8 cellular contexts compared by ENCODE assay signal in the genomic region with DNA sequence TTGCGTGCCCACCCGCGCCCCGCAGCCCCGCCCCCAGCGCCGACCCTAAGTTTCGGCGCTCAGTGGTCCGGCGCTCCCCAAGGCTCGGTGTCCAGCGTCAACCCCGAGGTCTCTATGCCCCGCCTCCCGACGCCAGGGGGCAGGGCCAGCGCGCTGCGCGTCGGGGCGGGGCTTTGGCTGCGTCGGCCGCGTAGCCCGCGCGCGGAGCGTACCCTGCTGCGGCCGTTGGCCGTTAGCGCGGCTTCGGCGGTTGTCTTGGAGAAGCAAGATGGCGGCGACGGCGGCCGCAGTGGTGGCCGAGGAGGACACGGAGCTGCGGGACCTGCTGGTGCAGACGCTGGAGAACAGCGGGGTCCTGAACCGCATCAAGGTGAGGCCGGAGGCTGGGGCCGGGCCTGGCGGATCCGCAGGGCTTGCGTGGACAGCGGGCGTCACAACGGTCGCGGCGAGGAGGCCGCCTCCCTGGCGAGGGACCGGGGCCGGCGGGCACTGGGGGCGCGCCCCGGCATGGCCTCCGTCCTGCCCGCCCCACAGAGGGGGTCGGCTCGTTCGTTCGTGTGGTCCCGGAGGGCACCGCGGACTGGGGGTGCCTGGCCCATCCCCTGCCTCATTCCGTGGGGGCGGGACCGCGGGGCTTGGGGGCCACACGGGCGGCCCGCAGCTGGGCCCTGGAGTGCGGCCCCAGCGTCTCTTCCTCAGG. TPM values are rescaled to one million over a fixed set of nuclear protein-coding genes. Genes with fewer than 3 reads are reported as not detected.
DNase-seq lines count a peak whose midpoint lies in the region; TF ChIP-seq lines count a peak whose summit lies in the region.

A gene with protein sequence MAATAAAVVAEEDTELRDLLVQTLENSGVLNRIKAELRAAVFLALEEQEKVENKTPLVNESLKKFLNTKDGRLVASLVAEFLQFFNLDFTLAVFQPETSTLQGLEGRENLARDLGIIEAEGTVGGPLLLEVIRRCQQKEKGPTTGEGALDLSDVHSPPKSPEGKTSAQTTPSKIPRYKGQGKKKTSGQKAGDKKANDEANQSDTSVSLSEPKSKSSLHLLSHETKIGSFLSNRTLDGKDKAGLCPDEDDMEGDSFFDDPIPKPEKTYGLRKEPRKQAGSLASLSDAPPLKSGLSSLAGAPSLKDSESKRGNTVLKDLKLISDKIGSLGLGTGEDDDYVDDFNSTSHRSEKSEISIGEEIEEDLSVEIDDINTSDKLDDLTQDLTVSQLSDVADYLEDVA (plus strand): TSS at position 253 of the 700 bp plus-strand sequence. CDS start 16 bp downstream, at position 269.

- WGBS in suprapubic skin, result no CpG with 5 or more reads among the region's 87 CpGs

- H3K27ac ChIP-seq in suprapubic skin, result peak within 1 kb of the TSS; percentile 65

- H3K4me3 ChIP-seq in HFF-Myc (replicated peaks; ENCODE audit: low read depth, low read length) (peak within 1 kb of the TSS; percentile 93), suprapubic skin (peak within 1 kb of the TSS; percentile 88)

- TF ChIP-seq CTCF in HFF-Myc (IDR thresholded peaks at IDR 0.05; ENCODE audit: low read depth, low read length, missing control alignments), result no peak
- TF ChIP-seq CTCF in suprapubic skin (IDR thresholded peaks at IDR 0.05), result no peak

- no peaks in the 10 kb centered on the region for H3K27me3 ChIP-seq in suprapubic skin

- peak within 1 kb of the TSS; percentile 89 for H3K4me3 Mint-ChIP-seq in activated naive CD4-positive, alpha-beta T cell treated with anti-CD3 and anti-CD28 coated beads, Interleukin-2, amount 10 ng/mL, durations not matched to agents 7 days and 5 days

- H3K36me3 ChIP-seq in suprapubic skin, result no peaks in the 10 kb centered on the region

- H3K9me3 ChIP-seq in suprapubic skin, result no peaks in the 10 kb centered on the region

- peak; percentile 85 for DNase-seq in GF-D8 (lab: John Stamatoyannopoulos, UW)
- peak; percentile 79 for DNase-seq in HFF-Myc (ENCODE audit: extremely low read depth, low read depth)
- DNase-seq in NAMALWA (ENCODE audit: low spot score), result peak; percentile 97
- peak; percentile 95 for DNase-seq in SK-N-DZ (ENCODE audit: low spot score)
- DNase-seq in activated naive CD4-positive, alpha-beta T cell treated with anti-CD3 and anti-CD28 coated beads, Interleukin-2, amount 10 ng/mL, durations not matched to agents 7 days and 5 days, result peak; percentile 91
- peak; percentile 95 for DNase-seq in globus pallidus (ENCODE audit: low spot score)
- peak; percentile 56 to 95 (median 89) for DNase-seq in nucleus accumbens (lab: John Stamatoyannopoulos, UW)
- DNase-seq in suprapubic skin (ENCODE audit: low spot score in 2 of 2), result peak; percentile 92 to 93

- peaks cover 34% of the 10 kb centered on the region for H3K36me3 Mint-ChIP-seq in activated naive CD4-positive, alpha-beta T cell treated with anti-CD3 and anti-CD28 coated beads, Interleukin-2, amount 10 ng/mL, durations not matched to agents 7 days and 5 days

- TF ChIP-seq POLR2A in suprapubic skin (IDR thresholded peaks at IDR 0.05), result no peak

- no peaks in the 10 kb centered on the region for H3K27me3 Mint-ChIP-seq in activated naive CD4-positive, alpha-beta T cell treated with anti-CD3 and anti-CD28 coated beads, Interleukin-2, amount 10 ng/mL, durations not matched to agents 7 days and 5 days

- H3K4me1 ChIP-seq in suprapubic skin, result peaks cover 19% of the 10 kb centered on the region

- no peaks in the 10 kb centered on the region for H3K9me3 Mint-ChIP-seq in activated naive CD4-positive, alpha-beta T cell treated with anti-CD3 and anti-CD28 coated beads, Interleukin-2, amount 10 ng/mL, durations not matched to agents 7 days and 5 days

- peaks cover 38% of the 10 kb centered on the region for H3K4me1 Mint-ChIP-seq in activated naive CD4-positive, alpha-beta T cell treated with anti-CD3 and anti-CD28 coated beads, Interleukin-2, amount 10 ng/mL, durations not matched to agents 7 days and 5 days

- CTCF ChIA-PET in activated naive CD4-positive, alpha-beta T cell treated with anti-CD3 and anti-CD28 coated beads, Interleukin-2, amount 10 ng/mL, durations not matched to agents 7 days and 5 days (lab: Charles Lee), result interaction anchor here (0.8 to 1.6 kb wide), 6 partner anchors 10 to 225 kb away, joined by 3 to 9 read pairs (median 5); no protein-coding TSS in a partner anchor

- no peak for TF ChIP-seq EP300 in suprapubic skin (IDR thresholded peaks at IDR 0.05)

- H3K27ac Mint-ChIP-seq in activated naive CD4-positive, alpha-beta T cell treated with anti-CD3 and anti-CD28 coated beads, Interleukin-2, amount 10 ng/mL, durations not matched to agents 7 days and 5 days, result peak within 1 kb of the TSS; percentile 85

RNA-seq across cellular contexts. Expression of the gene that starts here (rescaled TPM):
- polyA plus RNA-seq in SK-N-DZ (2014; cell fraction: cytosol; rRNA removed), result 33.1 and 38.1 TPM in 2 replicates
- polyA plus RNA-seq in SK-N-DZ (2014; cell fraction: nucleus; rRNA removed), result 48.7 and 63.1 TPM in 2 replicates
- total RNA-seq in suprapubic skin, result 10 to 100 TPM in 3 of 4 donors, 1 to 10 TPM in 1; 7.8 to 21.3 (median 11.2) TPM

Comparison
In these comparisons a context has a peak if more than half of its experiments do, and no peak if none do; other contexts are left out.
1. Peak in every context shown above with its lines: DNase-seq, H3K4me3 ChIP-seq and H3K27ac ChIP-seq.